ENCODE assay signal across 8 cellular contexts in the genomic region with DNA sequence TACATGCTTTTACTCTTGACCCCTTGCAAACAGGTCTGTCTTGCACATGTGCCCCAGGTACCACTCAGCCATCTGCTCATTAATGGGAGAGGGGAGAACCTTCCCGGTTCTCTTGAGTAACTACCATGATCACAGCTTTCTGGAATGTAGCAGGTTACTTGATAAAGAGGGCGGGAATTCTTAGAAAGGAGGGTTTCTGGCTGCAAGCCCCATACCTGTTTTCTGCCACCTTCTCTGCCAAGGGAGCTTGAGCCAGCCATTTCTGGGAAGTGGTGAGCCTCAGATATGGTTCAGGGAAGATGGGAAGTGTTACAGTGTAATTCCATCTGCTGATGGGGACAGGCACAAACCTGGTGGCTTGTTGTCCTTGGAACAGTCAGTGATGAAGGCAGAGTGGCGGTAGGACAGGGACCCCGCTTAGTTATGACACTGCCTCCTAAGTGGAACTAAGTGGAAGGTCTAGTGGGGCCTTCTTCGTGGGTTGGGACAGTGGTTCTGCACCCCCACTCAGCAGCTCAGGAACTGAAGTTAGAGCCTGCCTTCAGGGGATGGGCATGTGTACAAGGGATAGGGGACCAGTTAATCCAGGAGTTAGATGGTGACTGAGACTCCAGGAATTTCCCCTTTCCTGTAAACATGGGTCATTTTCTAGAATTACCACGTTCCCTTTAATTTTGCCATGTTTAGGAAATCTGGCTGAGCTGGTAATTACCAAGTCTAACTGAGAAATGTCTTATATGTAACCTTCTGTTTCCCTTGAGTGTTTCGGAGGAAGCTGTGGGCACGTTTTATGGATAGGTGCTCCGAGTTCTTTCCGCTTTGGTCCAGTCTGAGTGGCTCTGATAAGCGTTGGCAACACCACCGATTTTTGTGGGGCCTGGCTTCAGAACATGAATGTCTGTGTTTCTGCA. TPM values are rescaled to one million over a fixed set of nuclear protein-coding genes. Genes with fewer than 3 reads are reported as not detected.
DNase-seq lines count a peak whose midpoint lies in the region; ATAC-seq and TF ChIP-seq lines count a peak whose summit lies in the region.

No MANE protein-coding gene starts in this region.

- peaks cover 6% of the 10 kb centered on the region for H3K36me3 Mint-ChIP-seq in endothelial cell (ENCODE audit: low read depth, unreplicated experiment)

- peak; percentile 67 for DNase-seq in ELR (ENCODE audit: low read depth)
- peak; percentile 57 for DNase-seq in RWPE1 (ENCODE audit: low spot score)
- no peak for DNase-seq in endothelial cell (ENCODE audit: low spot score)
- peak; percentile 79 for DNase-seq in renal cortical epithelial cell (ENCODE audit: low read depth)
- no peak for DNase-seq in GM13976 (ENCODE audit: low spot score)
- DNase-seq in NCI-H2227 (lab: John Stamatoyannopoulos, UW; ENCODE audit: unreplicated experiment): no peak

- H3K4me1 Mint-ChIP-seq in endothelial cell (ENCODE audit: unreplicated experiment): peaks cover 71% of the 10 kb centered on the region

- H3K27ac ChIP-seq in RWPE1: peak overlapping the region; percentile 85

- peaks cover 7% of the 10 kb centered on the region for H3K27me3 Mint-ChIP-seq in endothelial cell (ENCODE audit: unreplicated experiment)

- H3K4me3 Mint-ChIP-seq in endothelial cell (ENCODE audit: unreplicated experiment): no peak overlapping the region

- H3K9me3 Mint-ChIP-seq in endothelial cell (ENCODE audit: unreplicated experiment): no peaks in the 10 kb centered on the region

- POLR2A ChIA-PET in RWPE1 (lab: Yijun Ruan, JAX; ENCODE audit: low non-redundant PET): interaction anchor here (0.6 kb wide), 1 partner anchor 35 kb away, joined by 3 read pairs; no protein-coding TSS in a partner anchor

- in situ Hi-C loops in GM13976 (cut with MboI; ENCODE audit: low sequenced_read_pairs, unreplicated experiment): no loop called here

- CTCF ChIA-PET in RWPE1 (lab: Yijun Ruan, JAX): interaction anchor here (0.6 kb wide), 1 partner anchor 176 kb away, joined by 3 read pairs; no protein-coding TSS in a partner anchor

- ATAC-seq in HG02610 (IDR thresholded peaks at IDR 0.05; ENCODE audit: unreplicated experiment) (no peak), GM21447 (IDR thresholded peaks at IDR 0.05; ENCODE audit: unreplicated experiment) (no peak)

- TF ChIP-seq CTCF in RWPE1 (conservative IDR thresholded peaks at IDR 0.05; ENCODE audit: low read depth) (no peak), endothelial cell (IDR thresholded peaks at IDR 0.05; ENCODE audit: unreplicated experiment) (no peak), GM13976 (IDR thresholded peaks at IDR 0.05; ENCODE audit: borderline replicate concordance, control extremely low read depth, extremely low read depth, insufficient read depth, missing control alignments) (no peak)

- H3K27ac Mint-ChIP-seq in endothelial cell (ENCODE audit: unreplicated experiment): peak overlapping the region; percentile 46

RNA-seq across cellular contexts. Expression of a gene that starts 35.2 kb away (rescaled TPM):
- total RNA-seq in endothelial cell (ENCODE audit: unreplicated experiment) (92.6 TPM), renal cortical epithelial cell (34.9 and 109 TPM in 2 replicates)

Comparison
In these comparisons a context has a peak if more than half of its experiments do, and no peak if none do; other contexts are left out.
1. DNase-seq: peak in ELR (single experiment), RWPE1 (single experiment) and renal cortical epithelial cell (single experiment); none in endothelial cell (single experiment), GM13976 (single experiment) and NCI-H2227 (single experiment).